8 cellular contexts compared by ENCODE assay signal in genomic region chr2:183078467-183079334, GRCh38. TPM values are rescaled to one million over a fixed set of nuclear protein-coding genes. Genes with fewer than 3 reads are reported as not detected.
DNase-seq lines count a peak whose midpoint lies in the region; ATAC-seq lines count a peak whose summit lies in the region.

Gene DUSP19, plus strand, starts transcription at chr2:183078747. Its CDS starts 187 bp downstream, at chr2:183078934.

- H3K9me3 ChIP-seq in CD8-positive, alpha-beta memory T cell (ENCODE audit: low read length) = no peaks in the 10 kb centered on the region
- no peaks in the 10 kb centered on the region for H3K9me3 ChIP-seq in effector memory CD4-positive, alpha-beta T cell (ENCODE audit: control insufficient read depth, low read length)

- H3K4me3 Mint-ChIP-seq in CD8-positive, alpha-beta memory T cell = peak within 1 kb of the TSS; percentile 91 to 97 (median 94)
- H3K4me3 Mint-ChIP-seq in activated CD8-positive, alpha-beta T cell treated with anti-CD3 and anti-CD28 coated beads, Interleukin-2, amount 10 ng/mL, durations not matched to agents 7 days and 5 days = peak within 1 kb of the TSS; percentile 82

- peak; percentile 95 for ATAC-seq in GM19455 (IDR thresholded peaks at IDR 0.05; ENCODE audit: unreplicated experiment)
- peak; percentile 87 for ATAC-seq in activated CD8-positive, alpha-beta T cell treated with anti-CD3 and anti-CD28 coated beads, Interleukin-2, amount 10 ng/mL, durations not matched to agents 7 days and 5 days

- peak; percentile 58 to 85 (median 76) for DNase-seq in CD8-positive, alpha-beta memory T cell
- DNase-seq in HK-2 (ENCODE audit: unreplicated experiment) = peak; percentile 96
- DNase-seq in NCI-H82 treated with DMSO at 0.1 percent for 48 hours (lab: John Stamatoyannopoulos, UW; ENCODE audit: unreplicated experiment) = peak; percentile 87
- DNase-seq in activated CD8-positive, alpha-beta T cell treated with anti-CD3 and anti-CD28 coated beads, Interleukin-2, amount 10 ng/mL, durations not matched to agents 7 days and 5 days = peak; percentile 81
- peak; percentile 69 to 79 (median 70) for DNase-seq in effector memory CD4-positive, alpha-beta T cell
- peak; percentile 90 to 95 for DNase-seq in lung microvascular endothelial cell (ENCODE audit: low read depth in 2 of 2)
- DNase-seq in stimulated activated CD4-positive, alpha-beta T cell treated with anti-CD3 and anti-CD28 coated beads, TNF-alpha, amount 100 ng/mL, for 48 hours (ENCODE audit: low read depth in 3 of 3) = peak; percentile 68 to 78 (median 72)

- peak within 1 kb of the TSS; percentile 63 for H3K27ac ChIP-seq in CD8-positive, alpha-beta memory T cell (ENCODE audit: low read depth, low read length)
- no peak within 1 kb of the TSS for H3K27ac ChIP-seq in effector memory CD4-positive, alpha-beta T cell (ENCODE audit: insufficient read depth, low read length, poor library complexity, severe bottlenecking)

- peak within 1 kb of the TSS; percentile 90 for H3K4me3 ChIP-seq in CD8-positive, alpha-beta memory T cell (ENCODE audit: low read length)
- H3K4me3 ChIP-seq in effector memory CD4-positive, alpha-beta T cell (ENCODE audit: insufficient read depth, low read depth, low read length, poor library complexity, severe bottlenecking) = peak within 1 kb of the TSS; percentile 80

- H3K27ac Mint-ChIP-seq in CD8-positive, alpha-beta memory T cell = peak within 1 kb of the TSS; percentile 7 to 97 (median 82)
- H3K27ac Mint-ChIP-seq in activated CD8-positive, alpha-beta T cell treated with anti-CD3 and anti-CD28 coated beads, Interleukin-2, amount 10 ng/mL, durations not matched to agents 7 days and 5 days = no peak within 1 kb of the TSS

- POLR2A ChIA-PET in CD8-positive, alpha-beta memory T cell (lab: Charles Lee) = no interaction called here
- POLR2A ChIA-PET in activated CD8-positive, alpha-beta T cell treated with anti-CD3 and anti-CD28 coated beads, Interleukin-2, amount 10 ng/mL, durations not matched to agents 7 days and 5 days (lab: Charles Lee) = no interaction called here

- H3K27me3 ChIP-seq in CD8-positive, alpha-beta memory T cell (ENCODE audit: insufficient read depth, low read length, poor library complexity, severe bottlenecking) = no peaks in the 10 kb centered on the region
- no peaks in the 10 kb centered on the region for H3K27me3 ChIP-seq in effector memory CD4-positive, alpha-beta T cell (replicated peaks; ENCODE audit: control insufficient read depth, insufficient read depth, low read length, poor library complexity, severe bottlenecking)

- CTCF ChIA-PET in CD8-positive, alpha-beta memory T cell (lab: Charles Lee) = interaction anchor here (0.6 to 1.3 kb wide), 3 partner anchors 8 to 86 kb away, joined by 3 to 6 read pairs (median 4); no protein-coding TSS in a partner anchor
- CTCF ChIA-PET in activated CD8-positive, alpha-beta T cell treated with anti-CD3 and anti-CD28 coated beads, Interleukin-2, amount 10 ng/mL, durations not matched to agents 7 days and 5 days (lab: Charles Lee) = interaction anchor here (0.9 to 1.8 kb wide), 3 partner anchors 8 to 45 kb away, joined by 3 to 6 read pairs (median 3); partner anchors contain the start of gene NUP35

- H3K4me1 Mint-ChIP-seq in CD8-positive, alpha-beta memory T cell = peaks cover 9 to 15% (median 12%) of the 10 kb centered on the region in 3 donors
- H3K4me1 Mint-ChIP-seq in activated CD8-positive, alpha-beta T cell treated with anti-CD3 and anti-CD28 coated beads, Interleukin-2, amount 10 ng/mL, durations not matched to agents 7 days and 5 days (ENCODE audit: low read depth) = peaks cover 11% of the 10 kb centered on the region

- peaks cover 0 to 10% (median 0%) of the 10 kb centered on the region in 3 donors for H3K36me3 Mint-ChIP-seq in CD8-positive, alpha-beta memory T cell
- no peaks in the 10 kb centered on the region for H3K36me3 Mint-ChIP-seq in activated CD8-positive, alpha-beta T cell treated with anti-CD3 and anti-CD28 coated beads, Interleukin-2, amount 10 ng/mL, durations not matched to agents 7 days and 5 days (ENCODE audit: low read depth)

- H3K4me1 ChIP-seq in CD8-positive, alpha-beta memory T cell (ENCODE audit: insufficient read depth, low read length) = no peaks in the 10 kb centered on the region
- H3K4me1 ChIP-seq in effector memory CD4-positive, alpha-beta T cell (ENCODE audit: control insufficient read depth, insufficient read depth, low read length, poor library complexity, severe bottlenecking) = no peaks in the 10 kb centered on the region

- H3K27me3 Mint-ChIP-seq in CD8-positive, alpha-beta memory T cell = peaks cover 0 to 3% of the 10 kb centered on the region in 2 donors
- peaks cover 5% of the 10 kb centered on the region for H3K27me3 Mint-ChIP-seq in activated CD8-positive, alpha-beta T cell treated with anti-CD3 and anti-CD28 coated beads, Interleukin-2, amount 10 ng/mL, durations not matched to agents 7 days and 5 days (ENCODE audit: low read depth)

- H3K36me3 ChIP-seq in CD8-positive, alpha-beta memory T cell (ENCODE audit: insufficient read depth, low read length) = no peaks in the 10 kb centered on the region
- no peaks in the 10 kb centered on the region for H3K36me3 ChIP-seq in effector memory CD4-positive, alpha-beta T cell (ENCODE audit: control insufficient read depth, insufficient read depth, low read length)

- H3K9me3 Mint-ChIP-seq in CD8-positive, alpha-beta memory T cell = no peaks in the 10 kb centered on the region
- no peaks in the 10 kb centered on the region for H3K9me3 Mint-ChIP-seq in activated CD8-positive, alpha-beta T cell treated with anti-CD3 and anti-CD28 coated beads, Interleukin-2, amount 10 ng/mL, durations not matched to agents 7 days and 5 days (ENCODE audit: insufficient read depth)

RNA-seq across cellular contexts. Expression of gene DUSP19, which starts in this region (rescaled TPM):
- total RNA-seq in CD8-positive, alpha-beta memory T cell = 1 to 10 TPM; 3.5 to 3.6 TPM
- polyA plus RNA-seq in CD8-positive, alpha-beta memory T cell = 0.76 TPM
- under 1 TPM; 0.39 to 0.68 TPM for total RNA-seq in activated CD8-positive, alpha-beta T cell treated with anti-CD3 and anti-CD28 coated beads, Interleukin-2, amount 10 ng/mL, durations not matched to agents 7 days and 5 days
- 1.5 and 3.6 TPM in 2 replicates for total RNA-seq in lung microvascular endothelial cell

Comparison
In these comparisons a context has a peak if more than half of its experiments do, and no peak if none do; other contexts are left out.
1. Peak in DNase-seq and ATAC-seq in activated CD8-positive, alpha-beta T cell treated with anti-CD3 and anti-CD28 coated beads, Interleukin-2, amount 10 ng/mL, durations not matched to agents 7 days and 5 days; RNA of the gene not detected or under 1 TPM.